8 cellular contexts compared by ENCODE assay signal in genomic region chr16:10942352-10943297, GRCh38. TPM values are rescaled to one million over a fixed set of nuclear protein-coding genes. Genes with fewer than 3 reads are reported as not detected.
DNase-seq lines count a peak whose midpoint lies in the region; ATAC-seq and TF ChIP-seq lines count a peak whose summit lies in the region.

TSS of gene DEXI (minus strand) at chr16:10942468. CDS start at chr16:10942005, 463 bp downstream.

- H3K4me3 Mint-ChIP-seq in endodermal cell (peak within 1 kb of the TSS; percentile 87), mesothelial cell of epicardium (peak within 1 kb of the TSS; percentile 90)

- TF ChIP-seq CTCF in endodermal cell (conservative IDR thresholded peaks at IDR 0.05) (peak; percentile 18), mesothelial cell of epicardium (IDR thresholded peaks at IDR 0.05; ENCODE audit: unreplicated experiment) (peak; percentile 82)

- DNase-seq in COLO668 (lab: John Stamatoyannopoulos, UW; ENCODE audit: unreplicated experiment) (peak; percentile 94), HT-29 (ENCODE audit: low spot score) (peak; percentile 92), NOMO-1 treated with DMSO at 0.1 percent for 48 hours (lab: John Stamatoyannopoulos, UW; ENCODE audit: unreplicated experiment) (peak; percentile 87), endodermal cell (peak; percentile 97), mesothelial cell of epicardium (ENCODE audit: low spot score in 2 of 2, unreplicated experiment in 2 of 2) (peak; percentile 91 to 96)
- peak; percentile 70 for DNase-seq in activated CD8-positive, alpha-beta memory T cell treated with anti-CD3 and anti-CD28 coated beads, Interleukin-2, amount 50 U/mL, for 1 hour (ENCODE audit: extremely low read depth)
- DNase-seq in stimulated activated CD8-positive, alpha-beta memory T cell treated with anti-CD3 and anti-CD28 coated beads, Interleukin-15, amount 100 ng/mL, for 48 hours (ENCODE audit: low read depth in 2 of 2) = peak; percentile 93 to 94

- peak within 1 kb of the TSS; percentile 47 for H3K9ac ChIP-seq in endodermal cell (ENCODE audit: extremely low read depth, low read length, poor library complexity, severe bottlenecking)

- ATAC-seq in GM19468 (IDR thresholded peaks at IDR 0.05; ENCODE audit: extremely low read depth, unreplicated experiment) = peak; percentile 36

- peaks cover 24% of the 10 kb centered on the region for H3K4me1 ChIP-seq in endodermal cell (ENCODE audit: control insufficient read depth, insufficient read depth, low read length)

- no peak within 1 kb of the TSS for H3K27ac ChIP-seq in endodermal cell (ENCODE audit: low read depth, low read length)

- H3K36me3 Mint-ChIP-seq in endodermal cell (ENCODE audit: low read depth) (peaks cover 10% of the 10 kb centered on the region), mesothelial cell of epicardium (no peaks in the 10 kb centered on the region)

- H3K9me3 Mint-ChIP-seq in endodermal cell = no peaks in the 10 kb centered on the region
- H3K9me3 Mint-ChIP-seq in mesothelial cell of epicardium = no peaks in the 10 kb centered on the region

- H3K36me3 ChIP-seq in endodermal cell (ENCODE audit: control insufficient read depth, insufficient read depth, low read length) = peaks cover 9% of the 10 kb centered on the region

- H3K27ac Mint-ChIP-seq in endodermal cell (peak within 1 kb of the TSS; percentile 68), mesothelial cell of epicardium (peak within 1 kb of the TSS; percentile 79)

- H3K9me3 ChIP-seq in endodermal cell (ENCODE audit: control insufficient read depth, low read length) = no peaks in the 10 kb centered on the region

- no peaks in the 10 kb centered on the region for H3K27me3 Mint-ChIP-seq in endodermal cell (ENCODE audit: insufficient read depth)
- H3K27me3 Mint-ChIP-seq in mesothelial cell of epicardium (ENCODE audit: low read depth) = no peaks in the 10 kb centered on the region

- H3K4me1 Mint-ChIP-seq in endodermal cell (peaks cover 52% of the 10 kb centered on the region), mesothelial cell of epicardium (peaks cover 68% of the 10 kb centered on the region)

- WGBS in endodermal cell (ENCODE audit: insufficient coverage in 1 of 2, insufficient read length in 1 of 2), 2 experiments = 14 to 15% methylated on average over 38 to 60 of the region's 60 CpGs

- H3K27me3 ChIP-seq in endodermal cell (ENCODE audit: control insufficient read depth, insufficient read depth, low read length, poor library complexity, severe bottlenecking) = no peaks in the 10 kb centered on the region

- H3K4me3 ChIP-seq in endodermal cell (ENCODE audit: low read length) = peak within 1 kb of the TSS; percentile 86

RNA-seq across cellular contexts. Expression of gene DEXI, which starts in this region (rescaled TPM):
- 47.7 and 54.8 TPM in 2 replicates for total RNA-seq in HT-29 (2014; rRNA removed; shearing (Covaris generic))
- total RNA-seq in endodermal cell (10 to 100 TPM; 31.5 to 32.0 TPM), mesothelial cell of epicardium (31.2 to 33.0 TPM (median 31.5 TPM) in 3 replicates)
- 33.2 TPM for polyA plus RNA-seq in endodermal cell (2013, experiment 1 of 2)
- 31.2 TPM for polyA plus RNA-seq in endodermal cell (2013, experiment 2 of 2)
